Comparison of ENCODE assay signal across 22 cellular contexts in the genomic region with DNA sequence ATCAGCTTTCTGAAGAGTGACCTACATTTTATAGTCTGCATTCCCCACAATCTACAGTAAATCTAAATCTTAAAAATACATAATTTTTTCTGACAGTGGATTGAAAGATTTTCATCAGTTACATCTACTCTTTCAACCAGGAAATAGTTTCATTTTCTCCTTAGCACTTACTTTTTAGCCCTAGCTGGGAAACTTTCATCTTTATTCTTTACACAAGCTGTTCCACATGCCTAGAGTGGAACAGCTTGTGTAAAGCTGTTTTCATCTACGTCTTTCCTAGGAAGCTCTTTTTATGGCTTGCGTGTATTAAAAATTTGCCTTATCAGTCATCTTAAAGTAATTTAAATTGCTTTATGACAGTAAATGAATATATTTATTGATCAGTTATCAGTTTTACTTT. TPM values are rescaled to one million over a fixed set of nuclear protein-coding genes. Genes with fewer than 3 reads are reported as not detected.
DNase-seq lines count a peak whose midpoint lies in the region; ATAC-seq and TF ChIP-seq lines count a peak whose summit lies in the region.
"Had no signal": no experiment of that assay in that cellular context is flagged by ENCODE, and none has a peak within 500 bp of the region (broad histone marks: within the 10 kb centered on the region; RNA-seq: fewer than 3 reads in every experiment).

No MANE protein-coding gene starts in this region.

- H3K4ac ChIP-seq in mesenchymal stem cell (ENCODE audit: low read depth in 1 of 2, low read length in 2 of 2) = no peak overlapping the region

- TF ChIP-seq CTCF in cardiac muscle cell (IDR thresholded peaks at IDR 0.05; ENCODE audit: low read depth, low read length) = no peak
- TF ChIP-seq CTCF in heart right ventricle (IDR thresholded peaks at IDR 0.05) = no peak
- TF ChIP-seq CTCF in type B pancreatic cell (conservative IDR thresholded peaks at IDR 0.05) = no peak
- TF ChIP-seq CTCF in gastrocnemius medialis (IDR thresholded peaks at IDR 0.05 in 4 of 5, conservative IDR thresholded peaks at IDR 0.05 in 1 of 5) = no peak

- peaks cover 7% of the 10 kb centered on the region for H3K36me3 Mint-ChIP-seq in type B pancreatic cell
- H3K36me3 Mint-ChIP-seq: IgD-negative memory B cell; stimulated activated memory B cell treated with anti-CD40 and anti-IgM and Interleukin-4, amounts not matched to agents 10 μg/mL and 1 μg/mL and 100 μg/mL, for 72 hours had no signal

- H2BK120ac ChIP-seq in mesenchymal stem cell (ENCODE audit: low read depth, low read length) = no peak overlapping the region

- no peak overlapping the region for H2BK5ac ChIP-seq in mesenchymal stem cell (ENCODE audit: low read depth, low read length, poor library complexity, severe bottlenecking)

- H3K9ac ChIP-seq in adipocyte (ENCODE audit: low read length) = no peak overlapping the region
- peak overlapping the region; percentile 46 for H3K9ac ChIP-seq in mesenchymal stem cell (ENCODE audit: low read length)

- DNase-seq in cardiac muscle cell (ENCODE audit: low read depth in 1 of 2, low spot score in 1 of 2) (no peak), heart right ventricle (no peak), adipocyte (ENCODE audit: low read depth) (peak; percentile 18), mesenchymal stem cell (no peak), type B pancreatic cell (ENCODE audit: extremely low spot score, unreplicated experiment) (no peak), glomerular visceral epithelial cell (ENCODE audit: extremely low spot score) (no peak), gastrocnemius medialis (no peak), head of caudate nucleus (no peak)
- DNase-seq: DMS153; left ventricle myocardium inferior; NCI-H1930; NK-92 treated with Interleukin-12 subunit alpha and Interleukin-12 subunit beta, amount 100 ng/mL, for 24 hours; nucleus accumbens; thyroid gland had no signal

- H2BK15ac ChIP-seq in mesenchymal stem cell (ENCODE audit: low read depth, poor library complexity, severe bottlenecking) = no peak overlapping the region

- no peak overlapping the region for H4K8ac ChIP-seq in mesenchymal stem cell (ENCODE audit: low read length)

- H3K79me1 ChIP-seq in mesenchymal stem cell (replicated peaks; ENCODE audit: low read length, poor library complexity, severe bottlenecking) = peaks cover 7% of the 10 kb centered on the region

- ATAC-seq in heart right ventricle (no peak), gastrocnemius medialis (no peak)
- ATAC-seq: stimulated activated memory B cell treated with anti-CD40 and anti-IgM and Interleukin-4, amounts not matched to agents 10 μg/mL and 1 μg/mL and 100 μg/mL, for 72 hours had no signal

- H2AK5ac ChIP-seq in mesenchymal stem cell (ENCODE audit: low read length, severe bottlenecking) = no peak overlapping the region

- no peaks in the 10 kb centered on the region for H3K27me3 ChIP-seq in cardiac muscle cell
- H3K27me3 ChIP-seq in heart right ventricle = no peaks in the 10 kb centered on the region
- H3K27me3 ChIP-seq in adipocyte (replicated peaks; ENCODE audit: control insufficient read depth, insufficient read depth, low read length) = no peaks in the 10 kb centered on the region
- H3K27me3 ChIP-seq in mesenchymal stem cell (ENCODE audit: control insufficient read depth in 1 of 2, insufficient read depth in 1 of 2, low read length in 2 of 2) = no peaks in the 10 kb centered on the region
- H3K27me3 ChIP-seq in gastrocnemius medialis = no peaks in the 10 kb centered on the region
- H3K27me3 ChIP-seq: breast epithelium, right atrium auricular region, thyroid gland had no signal

- no peaks in the 10 kb centered on the region for H3K9me3 Mint-ChIP-seq in type B pancreatic cell
- H3K9me3 Mint-ChIP-seq: dendritic cell treated with granulocyte-macrophage colony-stimulating factor and Interleukin-4, amounts not matched to agents 40 ng/mL and 50 ng/mL, for 4 days; IgD-negative memory B cell; stimulated activated memory B cell treated with anti-CD40 and anti-IgM and Interleukin-4, amounts not matched to agents 10 μg/mL and 1 μg/mL and 100 μg/mL, for 72 hours had no signal

- H3K9me3 ChIP-seq in cardiac muscle cell (ENCODE audit: low read depth) (no peaks in the 10 kb centered on the region), heart right ventricle (no peaks in the 10 kb centered on the region), adipocyte (ENCODE audit: control insufficient read depth, low read length) (no peaks in the 10 kb centered on the region), mesenchymal stem cell (ENCODE audit: control insufficient read depth, low read length) (no peaks in the 10 kb centered on the region), gastrocnemius medialis (no peaks in the 10 kb centered on the region)
- H3K9me3 ChIP-seq: breast epithelium, left ventricle myocardium inferior, right atrium auricular region, thyroid gland had no signal

- no peak overlapping the region for H4K91ac ChIP-seq in mesenchymal stem cell (ENCODE audit: low read length)

- H3K27me3 Mint-ChIP-seq in type B pancreatic cell = no peaks in the 10 kb centered on the region
- H3K27me3 Mint-ChIP-seq: activated naive CD8-positive, alpha-beta T cell; dendritic cell treated with granulocyte-macrophage colony-stimulating factor and Interleukin-4, amounts not matched to agents 40 ng/mL and 50 ng/mL, for 4 days; IgD-negative memory B cell; stimulated activated memory B cell treated with anti-CD40 and anti-IgM and Interleukin-4, amounts not matched to agents 10 μg/mL and 1 μg/mL and 100 μg/mL, for 72 hours had no signal

- H3K4me3 Mint-ChIP-seq in type B pancreatic cell = peak overlapping the region; percentile 45
- H3K4me3 Mint-ChIP-seq: dendritic cell treated with granulocyte-macrophage colony-stimulating factor and Interleukin-4, amounts not matched to agents 40 ng/mL and 50 ng/mL, for 4 days; stimulated activated memory B cell treated with anti-CD40 and anti-IgM and Interleukin-4, amounts not matched to agents 10 μg/mL and 1 μg/mL and 100 μg/mL, for 72 hours had no signal

- in situ Hi-C loops in gastrocnemius medialis (cut with MboI; ENCODE audit: low sequenced_read_pairs in 4 of 4) = no loop called here

- H3K27ac Mint-ChIP-seq in type B pancreatic cell = peak overlapping the region; percentile 73
- H3K27ac Mint-ChIP-seq: activated naive CD8-positive, alpha-beta T cell; dendritic cell treated with granulocyte-macrophage colony-stimulating factor and Interleukin-4, amounts not matched to agents 40 ng/mL and 50 ng/mL, for 4 days; IgD-negative memory B cell; stimulated activated memory B cell treated with anti-CD40 and anti-IgM and Interleukin-4, amounts not matched to agents 10 μg/mL and 1 μg/mL and 100 μg/mL, for 72 hours had no signal

- no peak overlapping the region for H3K4me2 ChIP-seq in mesenchymal stem cell (ENCODE audit: low read length, poor library complexity, severe bottlenecking)

- WGBS in heart right ventricle, 2 donors = 86 to 87% methylated on average over 2 of the region's 2 CpGs
- WGBS in mesenchymal stem cell = no CpG with 5 or more reads among the region's 2 CpGs

- H2BK12ac ChIP-seq in mesenchymal stem cell (ENCODE audit: low read length in 2 of 2) = no peak overlapping the region

- intact Hi-C loops in heart right ventricle (cut with DNase I) = no loop called here
- intact Hi-C loops in gastrocnemius medialis (cut with DNase I; ENCODE audit: low total_unique reads) = no loop called here
- intact Hi-C loops in head of caudate nucleus (cut with DNase I) = no loop called here

- H3K27ac ChIP-seq in cardiac muscle cell = peak overlapping the region; percentile 37
- H3K27ac ChIP-seq in heart right ventricle = no peak overlapping the region
- H3K27ac ChIP-seq in mesenchymal stem cell (ENCODE audit: low read length, poor library complexity, severe bottlenecking) = no peak overlapping the region
- no peak overlapping the region for H3K27ac ChIP-seq in gastrocnemius medialis
- H3K27ac ChIP-seq: breast epithelium, epithelial cell of prostate, HL-60, left ventricle myocardium inferior, right atrium auricular region, thyroid gland had no signal

- H3K18ac ChIP-seq in mesenchymal stem cell (ENCODE audit: low read depth in 1 of 2, low read length in 2 of 2) = no peak overlapping the region

- no peak overlapping the region for H3K14ac ChIP-seq in mesenchymal stem cell (ENCODE audit: low read length in 2 of 2)

- TF ChIP-seq POLR2A in gastrocnemius medialis (IDR thresholded peaks at IDR 0.05) = no peak

- H3K36me3 ChIP-seq in cardiac muscle cell (no peaks in the 10 kb centered on the region), heart right ventricle (peaks cover 0 to 3% (median 0%) of the 10 kb centered on the region in 9 donors), adipocyte (ENCODE audit: control insufficient read depth, insufficient read depth, low read length, severe bottlenecking) (no peaks in the 10 kb centered on the region), mesenchymal stem cell (ENCODE audit: control insufficient read depth in 1 of 2, insufficient read depth in 2 of 2, low read depth in 1 of 2, low read length in 2 of 2) (peaks cover 0 to 34% of the 10 kb centered on the region in 2 experiments), gastrocnemius medialis (no peaks in the 10 kb centered on the region)
- H3K36me3 ChIP-seq: breast epithelium, left ventricle myocardium inferior, right atrium auricular region, thyroid gland had no signal

- H3K23ac ChIP-seq in mesenchymal stem cell (ENCODE audit: low read length in 2 of 2) = no peak overlapping the region

- H3K4me1 ChIP-seq in cardiac muscle cell (ENCODE audit: low read depth) (peaks cover 4% of the 10 kb centered on the region), heart right ventricle (peaks cover 0 to 39% (median 13%) of the 10 kb centered on the region in 9 donors), adipocyte (ENCODE audit: control insufficient read depth, insufficient read depth, low read length) (peaks cover 32% of the 10 kb centered on the region), mesenchymal stem cell (ENCODE audit: control insufficient read depth, insufficient read depth, low read depth, low read length) (peaks cover 4% of the 10 kb centered on the region), gastrocnemius medialis (peaks cover 22 to 27% of the 10 kb centered on the region in 2 donors)
- H3K4me1 ChIP-seq: breast epithelium had no signal

- H3K4me3 ChIP-seq in cardiac muscle cell = no peak overlapping the region
- no peak overlapping the region for H3K4me3 ChIP-seq in heart right ventricle
- peak overlapping the region; percentile 55 for H3K4me3 ChIP-seq in adipocyte (ENCODE audit: low read length)
- no peak overlapping the region for H3K4me3 ChIP-seq in mesenchymal stem cell (ENCODE audit: insufficient read depth in 1 of 2, low read depth in 1 of 2, low read length in 2 of 2)
- no peak overlapping the region for H3K4me3 ChIP-seq in gastrocnemius medialis
- H3K4me3 ChIP-seq: left ventricle myocardium inferior, right atrium auricular region, thyroid gland had no signal

- H3K4me1 Mint-ChIP-seq in type B pancreatic cell (ENCODE audit: unreplicated experiment) = peaks cover 24% of the 10 kb centered on the region

- H2AFZ ChIP-seq in mesenchymal stem cell (ENCODE audit: low read depth, low read length) = no peak overlapping the region

RNA-seq across cellular contexts. Expression of gene RBPJ, which starts 40.5 kb away (rescaled TPM):
- total RNA-seq in cardiac muscle cell (33.0 and 50.3 TPM in 2 replicates), heart right ventricle (10 to 100 TPM; 34.6 to 59.1 (median 38.1) TPM), type B pancreatic cell (ENCODE audit: low replicate concordance) (61.5 and 95.4 TPM in 2 replicates), gastrocnemius medialis (10 to 100 TPM; 22.8 to 73.3 (median 37.1) TPM)
- polyA plus RNA-seq in cardiac muscle cell (80.3 and 94.2 TPM in 2 replicates), heart right ventricle (10 to 100 TPM; 10.1 to 49.0 TPM)
- 55.7 TPM for polyA plus RNA-seq in mesenchymal stem cell (2013, experiment 1 of 2)
- 54.9 TPM for polyA plus RNA-seq in mesenchymal stem cell (2013, experiment 2 of 2)
